Comparison of ENCODE assay signal across 8 cellular contexts in the genomic region with DNA sequence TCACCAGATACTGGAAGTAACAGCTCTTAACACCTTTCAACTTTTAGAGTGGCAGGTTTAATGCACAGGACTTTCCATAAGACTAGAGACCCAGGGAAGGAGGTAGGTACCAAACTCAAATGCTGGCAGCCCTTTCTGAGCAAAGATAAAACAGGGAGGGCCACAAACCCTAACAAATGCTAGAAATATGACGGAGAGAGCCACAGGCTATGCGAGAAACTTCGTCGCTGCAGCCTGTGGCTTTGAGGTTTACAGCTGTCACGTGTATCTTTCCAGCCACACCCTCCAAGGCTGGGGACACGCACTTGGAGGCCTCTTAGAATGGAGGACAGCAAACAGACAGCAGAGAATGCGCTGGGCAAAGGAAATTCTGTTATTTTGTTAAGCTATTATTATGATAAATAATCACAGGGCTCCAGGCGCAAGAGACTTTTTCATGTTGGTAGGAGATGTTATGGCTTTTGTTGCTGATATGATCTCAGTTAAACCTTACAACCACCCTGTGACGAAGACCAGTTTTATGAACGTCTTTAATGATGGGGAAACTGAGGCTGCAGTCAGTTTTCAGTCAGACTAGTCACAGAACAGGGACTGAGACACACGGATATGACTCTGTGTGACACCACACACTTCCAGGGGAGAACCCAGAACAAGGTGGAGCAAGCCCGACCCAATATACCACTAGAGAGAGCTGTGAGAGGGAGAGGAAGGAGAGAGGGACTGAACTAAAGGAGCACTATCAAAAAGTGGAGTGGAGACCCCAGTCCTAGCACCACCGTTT. TPM values are rescaled to one million over a fixed set of nuclear protein-coding genes. Genes with fewer than 3 reads are reported as not detected.
DNase-seq lines count a peak whose midpoint lies in the region; ATAC-seq and TF ChIP-seq lines count a peak whose summit lies in the region.

No MANE protein-coding gene starts in this region.

- no peak overlapping the region for H2AFZ ChIP-seq in Karpas-422 (ENCODE audit: low read length)
- no peak overlapping the region for H2AFZ ChIP-seq in fibroblast of lung (ENCODE audit: low read length)

- ATAC-seq in GM21737 (IDR thresholded peaks at IDR 0.05; ENCODE audit: unreplicated experiment), result peak; percentile 42

- H3K9ac ChIP-seq in Karpas-422 (ENCODE audit: low read length), result peak overlapping the region; percentile 82
- H3K9ac ChIP-seq in fibroblast of lung (ENCODE audit: insufficient read depth, low read length), result peak overlapping the region; percentile 60

- TF ChIP-seq CTCF in fibroblast of lung (conservative IDR thresholded peaks at IDR 0.05 in 1 of 2, IDR thresholded peaks at IDR 0.05 in 1 of 2; ENCODE audit: low read depth in 1 of 2, low read length in 2 of 2), result no peak

- peak overlapping the region; percentile 83 for H3K4me3 ChIP-seq in Karpas-422 (ENCODE audit: low read length)
- H3K4me3 ChIP-seq in fibroblast of lung (replicated peaks in 1 of 4; ENCODE audit: control extremely low read depth in 1 of 4, insufficient read depth in 1 of 4, low read depth in 3 of 4, low read length in 4 of 4), result peak overlapping the region; percentile 52 to 99 (median 88)
- peak overlapping the region; percentile 55 to 87 (median 80) for H3K4me3 ChIP-seq in skin epidermis

- H3K27me3 ChIP-seq in Karpas-422 (ENCODE audit: low read length) (no peaks in the 10 kb centered on the region), fibroblast of lung (ENCODE audit: control insufficient read depth, insufficient read depth, low read length) (no peaks in the 10 kb centered on the region)

- H3K9me3 ChIP-seq in Karpas-422 (ENCODE audit: low read length) (no peaks in the 10 kb centered on the region), fibroblast of lung (ENCODE audit: control insufficient read depth, insufficient read depth, low read depth, low read length) (no peaks in the 10 kb centered on the region)

- H3K9me2 ChIP-seq in Karpas-422 (replicated peaks; ENCODE audit: insufficient read depth, low read length), result no peaks in the 10 kb centered on the region

- H3K36me3 ChIP-seq in Karpas-422 (ENCODE audit: insufficient read depth, low read length) (no peaks in the 10 kb centered on the region), fibroblast of lung (ENCODE audit: control insufficient read depth, insufficient read depth, low read length) (peaks cover 5% of the 10 kb centered on the region)

- peaks cover 72% of the 10 kb centered on the region for H3K4me1 ChIP-seq in Karpas-422 (ENCODE audit: low read length)
- peaks cover 28% of the 10 kb centered on the region for H3K4me1 ChIP-seq in fibroblast of lung (ENCODE audit: control insufficient read depth, extremely low read depth, insufficient read depth, low read length)

- H3K27ac ChIP-seq in Karpas-422 (ENCODE audit: low read length), result no peak overlapping the region
- peak overlapping the region; percentile 87 for H3K27ac ChIP-seq in fibroblast of lung (ENCODE audit: insufficient read depth, low read length)
- H3K27ac ChIP-seq in skin epidermis, result peak overlapping the region in 19 of 21 experiments; percentile 6 to 99 (median 92)

- H3K4me2 ChIP-seq in Karpas-422 (ENCODE audit: low read depth, low read length, poor library complexity, severe bottlenecking), result peak overlapping the region; percentile 79
- peak overlapping the region; percentile 99 for H3K4me2 ChIP-seq in fibroblast of lung (ENCODE audit: extremely low read depth, insufficient read depth, low read length)

- DNase-seq in EH (ENCODE audit: low read depth) (peak; percentile 89), Karpas-422 (no peak), fibroblast of lung (ENCODE audit: low read depth in 2 of 2) (peak; percentile 67), HT-29 (ENCODE audit: low spot score) (no peak), glomerular visceral epithelial cell (ENCODE audit: extremely low spot score) (no peak)
- peak; percentile 24 for DNase-seq in activated CD8-positive, alpha-beta memory T cell treated with anti-CD3 and anti-CD28 coated beads, Interleukin-2, amount 50 U/mL, for 1 hour (ENCODE audit: extremely low read depth)

- H3K79me2 ChIP-seq in Karpas-422 (ENCODE audit: low read length), result peaks cover 68% of the 10 kb centered on the region
- peaks cover 72% of the 10 kb centered on the region for H3K79me2 ChIP-seq in fibroblast of lung (ENCODE audit: control insufficient read depth, insufficient read depth, low read length)

- H4K20me1 ChIP-seq in Karpas-422 (ENCODE audit: insufficient read depth, low read depth, low read length), result peaks cover 57% of the 10 kb centered on the region
- peaks cover 3% of the 10 kb centered on the region for H4K20me1 ChIP-seq in fibroblast of lung (ENCODE audit: control insufficient read depth, extremely low read depth, insufficient read depth, low read length)

RNA-seq across cellular contexts. Expression of gene TRAM2, which starts 2.0 kb away (rescaled TPM):
- total RNA-seq in Karpas-422 (2014; rRNA removed; shearing (Covaris generic); ENCODE audit: low replicate concordance), result 19.3 and 24.1 TPM in 2 replicates
- 69.6 and 131 TPM in 2 replicates for total RNA-seq in fibroblast of lung
- 155 and 252 TPM in 2 replicates for polyA plus RNA-seq in fibroblast of lung
- 107 and 217 TPM in 2 replicates for polyA plus RNA-seq in fibroblast of lung (2012)
- 254 and 398 TPM in 2 replicates for polyA minus RNA-seq in fibroblast of lung (ENCODE audit: low replicate concordance)
- total RNA-seq in HT-29 (2014; rRNA removed; shearing (Covaris generic)), result 4.1 and 4.6 TPM in 2 replicates

Comparison
In these comparisons a context has a peak if more than half of its experiments do, and no peak if none do; other contexts are left out.
1. DNase-seq: peak in EH (single experiment), activated CD8-positive, alpha-beta memory T cell treated with anti-CD3 and anti-CD28 coated beads, Interleukin-2, amount 50 U/mL, for 1 hour (single experiment) and fibroblast of lung (2 of 2); none in Karpas-422 (single experiment), HT-29 (single experiment) and glomerular visceral epithelial cell (single experiment).
2. Peak in every context shown above with its lines, with median percentiles within 50 percentile points of each other: H3K4me3 ChIP-seq.